ENCODE assay signal across 18 cellular contexts in the genomic region with DNA sequence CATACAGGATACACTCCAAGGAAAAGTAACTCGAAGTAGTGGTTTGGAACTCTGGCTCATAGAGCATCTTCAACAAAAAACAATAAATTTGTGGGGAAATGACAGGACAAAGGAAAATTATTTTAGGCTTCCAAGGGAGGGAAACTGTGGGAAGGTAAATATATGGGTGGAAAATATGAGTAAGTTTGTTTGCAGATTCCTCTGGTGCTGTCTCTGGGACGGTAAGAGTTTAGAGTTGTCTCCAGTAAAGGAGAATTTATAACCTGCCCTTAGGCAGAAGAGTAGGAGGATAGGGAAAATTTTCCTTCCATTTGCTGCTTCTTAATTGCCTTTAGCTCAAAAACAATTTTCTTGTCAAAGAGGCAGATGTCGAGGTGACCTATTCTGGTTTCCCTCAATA. TPM values are rescaled to one million over a fixed set of nuclear protein-coding genes. Genes with fewer than 3 reads are reported as not detected.
DNase-seq lines count a peak whose midpoint lies in the region; ATAC-seq, FAIRE-seq and TF ChIP-seq lines count a peak whose summit lies in the region.
"Had no signal": no experiment of that assay in that cellular context is flagged by ENCODE, and none has a peak within 500 bp of the region (broad histone marks: within the 10 kb centered on the region; RNA-seq: fewer than 3 reads in every experiment).

No MANE protein-coding gene starts in this region.

- H3K9me2 ChIP-seq in OCI-LY7 (ENCODE audit: insufficient read depth, low read length): no peaks in the 10 kb centered on the region

- H3K79me2 ChIP-seq in HepG2 (ENCODE audit: insufficient read depth, low read length): peaks cover 85% of the 10 kb centered on the region
- no peaks in the 10 kb centered on the region for H3K79me2 ChIP-seq in OCI-LY7 (ENCODE audit: insufficient read depth, low read depth, low read length)

- peaks cover 6% of the 10 kb centered on the region for H3K4me1 Mint-ChIP-seq in nephron

- H3K36me3 Mint-ChIP-seq in nephron (ENCODE audit: low read depth): peaks cover 47% of the 10 kb centered on the region
- H3K36me3 Mint-ChIP-seq: CD8-positive, alpha-beta T cell had no signal

- H3K27ac ChIP-seq in HepG2 (ENCODE audit: extremely low read length, insufficient read depth, low read length): no peak overlapping the region
- no peak overlapping the region for H3K27ac ChIP-seq in right lobe of liver
- no peak overlapping the region for H3K27ac ChIP-seq in OCI-LY7 (ENCODE audit: low read depth, low read length, poor library complexity, severe bottlenecking)
- H3K27ac ChIP-seq: GM23248 had no signal

- 93% methylated on average over 3 of the region's 3 CpGs for WGBS in HepG2 (ENCODE audit: low lambda C conversion rate)
- 83% methylated on average over 2 of the region's 3 CpGs for WGBS in right lobe of liver (ENCODE audit: insufficient coverage, low coverage, low lambda C conversion rate, missing lambda C conversion rate)

- no peaks in the 10 kb centered on the region for H3K27me3 Mint-ChIP-seq in nephron (ENCODE audit: low read depth)

- no peak overlapping the region for H3K4me2 ChIP-seq in HepG2 (ENCODE audit: low read depth, low read length)
- H3K4me2 ChIP-seq in OCI-LY7 (ENCODE audit: low read length): no peak overlapping the region

- H3K9me3 ChIP-seq in HepG2 (ENCODE audit: low read length) (no peaks in the 10 kb centered on the region), right lobe of liver (no peaks in the 10 kb centered on the region), OCI-LY7 (ENCODE audit: low read length) (no peaks in the 10 kb centered on the region)

- TF ChIP-seq RAD21 in HepG2 (CRISPR knock-in tag; IDR thresholded peaks at IDR 0.05): no peak

- POLR2A ChIA-PET in HepG2 (lab: Yijun Ruan, JAX) (interaction anchor here (0.6 kb wide), 1 partner anchor 20 kb away, joined by 3 read pairs; a partner anchor contains a TSS), OCI-LY7 (lab: Charles Lee) (no interaction called here)

- no peak overlapping the region for H3K9ac ChIP-seq in HepG2 (ENCODE audit: insufficient read depth, low read depth, low read length)
- H3K9ac ChIP-seq: GM23248 had no signal

- peaks cover 9% of the 10 kb centered on the region for H3K9me3 Mint-ChIP-seq in nephron
- H3K9me3 Mint-ChIP-seq: CD8-positive, alpha-beta T cell had no signal

- TF ChIP-seq POLR2A in HepG2 (IDR thresholded peaks at IDR 0.05; ENCODE audit: insufficient read depth in 1 of 2, low read depth in 2 of 2, low read length in 2 of 2): no peak
- TF ChIP-seq POLR2A in right lobe of liver (IDR thresholded peaks at IDR 0.05): no peak

- peaks cover 43% of the 10 kb centered on the region for H3K4me1 ChIP-seq in HepG2 (ENCODE audit: insufficient read depth, low read length)
- H3K4me1 ChIP-seq in right lobe of liver: no peaks in the 10 kb centered on the region
- no peaks in the 10 kb centered on the region for H3K4me1 ChIP-seq in OCI-LY7 (ENCODE audit: insufficient read depth, low read length, poor library complexity, severe bottlenecking)

- no peak for TF ChIP-seq EP300 in HepG2 (IDR thresholded peaks at IDR 0.05; ENCODE audit: low read depth in 2 of 2, low read length in 2 of 2)
- TF ChIP-seq EP300 in HepG2 (CRISPR knock-in tag; IDR thresholded peaks at IDR 0.05; ENCODE audit: borderline replicate concordance): no peak

- in situ Hi-C loops in HepG2 (cut with HindIII; ENCODE audit: extremely low pct_ligation_motif_present, low pct_unique_long_range_greater_than_20kb): no loop called here

- intact Hi-C loops in HepG2 (cut with micrococcal nuclease; ENCODE audit: unreplicated experiment) (no loop called here), right lobe of liver (cut with DNase I) (no loop called here), OCI-LY7 (cut with micrococcal nuclease; ENCODE audit: unreplicated experiment) (no loop called here)

- H3K4me3 ChIP-seq in HepG2 (replicated peaks in 1 of 3; ENCODE audit: insufficient read depth in 1 of 3, low read depth in 2 of 3, low read length in 3 of 3): no peak overlapping the region
- no peak overlapping the region for H3K4me3 ChIP-seq in right lobe of liver
- H3K4me3 ChIP-seq in OCI-LY7 (ENCODE audit: low read depth, low read length, poor library complexity, severe bottlenecking): no peak overlapping the region
- H3K4me3 ChIP-seq: GM23248 had no signal

- H3K4me3 Mint-ChIP-seq in nephron: no peak overlapping the region
- H3K4me3 Mint-ChIP-seq: CD14-positive monocyte; CD8-positive, alpha-beta T cell had no signal

- CTCF ChIA-PET in HepG2 (lab: Yijun Ruan, JAX; ENCODE audit: low intra/inter-chr PET ratio, low total read pairs): no interaction called here
- CTCF ChIA-PET in OCI-LY7 (lab: Charles Lee; ENCODE audit: unreplicated experiment): no interaction called here

- H4K20me1 ChIP-seq in HepG2 (ENCODE audit: insufficient read depth, low read length) (peaks cover 39% of the 10 kb centered on the region), OCI-LY7 (ENCODE audit: insufficient read depth, low read length) (no peaks in the 10 kb centered on the region)

- no peak for DNase-seq in HepG2 (ENCODE audit: low spot score)
- DNase-seq in right lobe of liver: no peak
- peak; percentile 24 for DNase-seq in RPMI7951 (ENCODE audit: low read depth)
- no peak for DNase-seq in GM03348 (ENCODE audit: low spot score)
- no peak for DNase-seq in T-helper 2 cell
- no peak for DNase-seq in OCI-LY7 (ENCODE audit: low spot score)
- DNase-seq: CD8-positive, alpha-beta T cell; COR-L47; DMS153; DMS79 treated with DMSO at 0.1 percent for 48 hours; GDM1; GM23248; IMR-90 had no signal

- TF ChIP-seq CTCF in HepG2 (CRISPR knock-in tag; IDR thresholded peaks at IDR 0.05) (no peak), right lobe of liver (IDR thresholded peaks at IDR 0.05) (no peak), nephron (IDR thresholded peaks at IDR 0.05; ENCODE audit: unreplicated experiment in 3 of 3) (no peak), OCI-LY7 (conservative IDR thresholded peaks at IDR 0.05; ENCODE audit: low read length) (no peak)

- H3K36me3 ChIP-seq in HepG2 (replicated peaks in 1 of 2; ENCODE audit: control insufficient read depth in 1 of 2, insufficient read depth in 2 of 2, low read length in 2 of 2) (peaks cover 18 to 80% of the 10 kb centered on the region in 2 experiments), right lobe of liver (peaks cover 0 to 16% (median 11%) of the 10 kb centered on the region in 4 donors), OCI-LY7 (ENCODE audit: insufficient read depth, low read length) (no peaks in the 10 kb centered on the region)

- FAIRE-seq in HepG2 (lab: Jason Lieb, UNC): no peak
- FAIRE-seq: A204.1, D721Med, H54 had no signal

- H2AFZ ChIP-seq in HepG2 (ENCODE audit: low read length) (no peak overlapping the region), OCI-LY7 (ENCODE audit: low read length) (no peak overlapping the region)
- H2AFZ ChIP-seq: GM23248 had no signal

- no peak for ATAC-seq in HepG2
- ATAC-seq in right lobe of liver: no peak
- ATAC-seq: CD8-positive, alpha-beta T cell had no signal

- no TSS peak for BruUV-seq in HepG2 (replicated peaks; lab: Mats Ljungman, UMichigan)
- BruUV-seq in OCI-LY7 (replicated peaks; lab: Mats Ljungman, UMichigan): no TSS peak

- H3K27ac Mint-ChIP-seq in nephron: peak overlapping the region; percentile 14 to 54 (median 24)
- H3K27ac Mint-ChIP-seq: CD14-positive monocyte; CD8-positive, alpha-beta T cell had no signal

- H3K27me3 ChIP-seq in HepG2 (ENCODE audit: control insufficient read depth in 1 of 2, insufficient read depth in 2 of 2, low read length in 2 of 2): no peaks in the 10 kb centered on the region
- no peaks in the 10 kb centered on the region for H3K27me3 ChIP-seq in right lobe of liver

TF ChIP-seq in HepG2, 621 proteins besides CTCF, POLR2A, EP300 and RAD21 (continues in another document):
- TF ChIP-seq NR2F2 (IDR thresholded peaks at IDR 0.05; ENCODE audit: borderline replicate concordance, low read depth) (no peak), ATF7 (IDR thresholded peaks at IDR 0.05) (no peak), ATF7 (CRISPR knock-in tag; IDR thresholded peaks at IDR 0.05) (no peak), ZSCAN31 (CRISPR knock-in tag; IDR thresholded peaks at IDR 0.05; ENCODE audit: low read depth) (no peak)

RNA-seq across cellular contexts. Expression of a gene that starts 19.3 kb away (rescaled TPM):
- total RNA-seq in HepG2 (2016; rRNA removed; fragmentation: Illumina TruSeq; extraction: Trizol) (309 and 372 TPM in 2 replicates), right lobe of liver (100 to 1,000 TPM in 1 of 6 experiments, 10 to 100 TPM in 5; 47.2 to 101 (median 59.8) TPM), OCI-LY7 (2022) (not detected in 2 replicates)
- 103 and 116 TPM in 2 replicates for total RNA-seq in HepG2 (2016; cell fraction: cytosol; rRNA removed; fragmentation: Illumina TruSeq; extraction: Trizol; ENCODE audit: low read depth)
- total RNA-seq in HepG2 (2016; cell fraction: insoluble cytoplasmic fraction; rRNA removed; fragmentation: Illumina TruSeq; extraction: Trizol): 312 and 373 TPM in 2 replicates
- total RNA-seq in HepG2 (2016; cell fraction: membrane; rRNA removed; fragmentation: Illumina TruSeq; extraction: Trizol): 157 and 177 TPM in 2 replicates
- 234 and 240 TPM in 2 replicates for total RNA-seq in HepG2 (2016; cell fraction: nucleus; rRNA removed; fragmentation: Illumina TruSeq; extraction: Trizol)
- polyA plus RNA-seq in HepG2 (2011; rRNA removed): 259 and 279 TPM in 2 replicates
- polyA plus RNA-seq in HepG2 (2011; cell fraction: cytosol; rRNA removed): 170 and 271 TPM in 2 replicates
- 129 and 171 TPM in 2 replicates for polyA plus RNA-seq in HepG2 (2011; cell fraction: nucleus; rRNA removed)
- 561 and 648 TPM in 2 replicates for polyA plus RNA-seq in HepG2 (2012)
- 80.3 and 85.6 TPM in 2 replicates for polyA plus RNA-seq in HepG2 (2016; cell fraction: cytosol; fragmentation: Illumina TruSeq; extraction: Trizol; ENCODE audit: low read depth)
- 297 and 326 TPM in 2 replicates for polyA plus RNA-seq in HepG2 (2016; cell fraction: insoluble cytoplasmic fraction; fragmentation: Illumina TruSeq; extraction: Trizol; ENCODE audit: low read depth)
- polyA plus RNA-seq in HepG2 (2016; cell fraction: membrane; fragmentation: Illumina TruSeq; extraction: Trizol; ENCODE audit: low read depth): 111 and 113 TPM in 2 replicates
- polyA plus RNA-seq in HepG2 (2016; cell fraction: nucleus; fragmentation: Illumina TruSeq; extraction: Trizol; ENCODE audit: insufficient read depth, low read depth): 221 and 224 TPM in 2 replicates
- polyA minus RNA-seq in HepG2 (2011; rRNA and poly(A)+ RNA removed; ENCODE audit: low replicate concordance): 14.7 and 77.3 TPM in 2 replicates
- polyA minus RNA-seq in HepG2 (2011; cell fraction: cytosol; rRNA and poly(A)+ RNA removed): 111 and 128 TPM in 2 replicates
- polyA minus RNA-seq in HepG2 (2011; cell fraction: nucleus; rRNA and poly(A)+ RNA removed): 529 and 697 TPM in 2 replicates
- total RNA-seq in RPMI7951 (2014; rRNA removed; shearing (Covaris generic)): 31.0 and 40.7 TPM in 2 replicates
- not detected in 2 replicates for total RNA-seq in OCI-LY7 (2014; rRNA removed; shearing (Covaris generic))
- total RNA-seq: CD8-positive, alpha-beta T cell had no signal

Comparison
In these comparisons a context has a peak if more than half of its experiments do, and no peak if none do; other contexts are left out.
1. RNA of a gene that starts 19.3 kb away (total RNA-seq): 103 to 373 TPM in HepG2, 47.2 to 101 TPM in right lobe of liver and 31.0 to 40.7 TPM in RPMI7951; not detected in OCI-LY7; every median in the first group is over 10 times any median in the second.